ENCODE assay signal across 9 cellular contexts in genomic region chr7:100895701-100895955, GRCh38. TPM values are rescaled to one million over a fixed set of nuclear protein-coding genes. Genes with fewer than 3 reads are reported as not detected.
DNase-seq lines count a peak whose midpoint lies in the region; ATAC-seq and TF ChIP-seq lines count a peak whose summit lies in the region.
"Had no signal": no experiment of that assay in that cellular context is flagged by ENCODE, and none has a peak within 500 bp of the region (broad histone marks: within the 10 kb centered on the region; RNA-seq: fewer than 3 reads in every experiment).

Gene ACHE, minus strand, starts transcription at chr7:100895888. Its CDS starts 1,656 bp downstream, at chr7:100894232.

- H3K4me1 ChIP-seq in OCI-LY3 (ENCODE audit: low read length) = peaks cover 11% of the 10 kb centered on the region; the same call in 1 of the 2 replicates
- H3K4me1 ChIP-seq in endodermal cell (ENCODE audit: control insufficient read depth, insufficient read depth, low read length) = no peaks in the 10 kb centered on the region

- WGBS in endodermal cell (ENCODE audit: insufficient coverage in 1 of 2, insufficient read length in 1 of 2), 2 experiments = 0 to 1% methylated on average over 5 to 24 of the region's 32 CpGs

- intact Hi-C loops in natural killer cell (cut with micrococcal nuclease) = loop anchor here (5.0 kb wide), 1 partner anchor 182 kb away; no protein-coding TSS in a partner anchor

- H3K27me3 ChIP-seq in OCI-LY3 (ENCODE audit: low read depth, low read length) = peaks cover 2% of the 10 kb centered on the region; the same call in 1 of the 2 replicates
- H3K27me3 ChIP-seq in endodermal cell (ENCODE audit: control insufficient read depth, insufficient read depth, low read length, poor library complexity, severe bottlenecking) = peaks cover 9% of the 10 kb centered on the region

- peak within 1 kb of the TSS; percentile 68 for H3K4me2 ChIP-seq in OCI-LY3 (ENCODE audit: low read length)

- H2AFZ ChIP-seq in OCI-LY3 (ENCODE audit: low read depth, low read length) = peak within 1 kb of the TSS; percentile 29; the same call in 1 of the 2 replicates

- CTCF ChIA-PET in AG04449 (lab: Yijun Ruan, JAX) = interaction anchor here (0.9 to 3.7 kb wide), 11 partner anchors 8 to 387 kb away, joined by 3 to 45 read pairs (median 6); no protein-coding TSS in a partner anchor

- H3K36me3 Mint-ChIP-seq in endodermal cell (ENCODE audit: low read depth) (peaks cover 2% of the 10 kb centered on the region), natural killer cell (no peaks in the 10 kb centered on the region)

- H3K4me1 Mint-ChIP-seq in endodermal cell = peaks cover 10% of the 10 kb centered on the region
- H3K4me1 Mint-ChIP-seq in natural killer cell = peaks cover 13 to 18% of the 10 kb centered on the region in 2 donors

- H3K79me2 ChIP-seq in OCI-LY3 (ENCODE audit: low read length) = no peaks in the 10 kb centered on the region

- no peak for ATAC-seq in natural killer cell

- H3K27ac ChIP-seq in OCI-LY3 (ENCODE audit: low read length) = no peak within 1 kb of the TSS
- H3K27ac ChIP-seq in endodermal cell (ENCODE audit: low read depth, low read length) = no peak within 1 kb of the TSS

- H3K9me3 Mint-ChIP-seq in endodermal cell (no peaks in the 10 kb centered on the region), natural killer cell (no peaks in the 10 kb centered on the region)

- H3K27ac Mint-ChIP-seq in endodermal cell (peak within 1 kb of the TSS; percentile 54), natural killer cell (peak within 1 kb of the TSS; percentile 72 to 86)

- no peaks in the 10 kb centered on the region for H4K20me1 ChIP-seq in OCI-LY3 (ENCODE audit: insufficient read depth, low read length)

- POLR2A ChIA-PET in AG04449 (lab: Yijun Ruan, JAX) = no interaction called here

- no peak for TF ChIP-seq CTCF in AG04449 (IDR thresholded peaks at IDR 0.05; ENCODE audit: insufficient read depth, low read length, missing control alignments)
- TF ChIP-seq CTCF in OCI-LY3 (IDR thresholded peaks at IDR 0.05; ENCODE audit: low read depth, low read length) = no peak
- TF ChIP-seq CTCF in endodermal cell (conservative IDR thresholded peaks at IDR 0.05) = no peak
- TF ChIP-seq CTCF in natural killer cell (IDR thresholded peaks at IDR 0.05) = no peak

- H3K9me3 ChIP-seq in OCI-LY3 (ENCODE audit: insufficient read depth, low read length) (no peaks in the 10 kb centered on the region), endodermal cell (ENCODE audit: control insufficient read depth, low read length) (no peaks in the 10 kb centered on the region)
- H3K9me3 ChIP-seq: MG63 had no signal

- DNase-seq in AG04449 (ENCODE audit: low read depth, low spot score) = no peak
- no peak for DNase-seq in endodermal cell
- no peak for DNase-seq in natural killer cell
- no peak for DNase-seq in SIG-M5 (lab: John Stamatoyannopoulos, UW)
- DNase-seq in activated effector memory CD4-positive, alpha-beta T cell treated with anti-CD3 and anti-CD28 coated beads, Interleukin-2, amount 50 U/mL, for 16 hours = no peak
- no peak for DNase-seq in SHP77 (lab: John Stamatoyannopoulos, UW)
- DNase-seq in pons (ENCODE audit: low spot score) = no peak
- DNase-seq: MG63 had no signal

- H3K27me3 Mint-ChIP-seq in endodermal cell (ENCODE audit: insufficient read depth) = peaks cover 9% of the 10 kb centered on the region
- H3K27me3 Mint-ChIP-seq in natural killer cell (ENCODE audit: low read depth in 2 of 2) = peaks cover 39 to 54% of the 10 kb centered on the region in 2 donors

- H3K9ac ChIP-seq in OCI-LY3 (ENCODE audit: low read length) (peak within 1 kb of the TSS; percentile 24; the same call in 1 of the 2 replicates), endodermal cell (ENCODE audit: extremely low read depth, low read length, poor library complexity, severe bottlenecking) (no peak within 1 kb of the TSS)

- peak within 1 kb of the TSS; percentile 40 for H3K4me3 ChIP-seq in AG04449 (ENCODE audit: low read depth, low read length)
- peak within 1 kb of the TSS; percentile 68 for H3K4me3 ChIP-seq in OCI-LY3 (ENCODE audit: low read length)
- H3K4me3 ChIP-seq in endodermal cell (ENCODE audit: low read length) = peak within 1 kb of the TSS; percentile 73
- H3K4me3 ChIP-seq: MG63 had no signal

- no peaks in the 10 kb centered on the region for H3K36me3 ChIP-seq in OCI-LY3 (replicated peaks; ENCODE audit: low read depth, low read length)
- no peaks in the 10 kb centered on the region for H3K36me3 ChIP-seq in endodermal cell (ENCODE audit: control insufficient read depth, insufficient read depth, low read length)
- H3K36me3 ChIP-seq: MG63 had no signal

- H3K4me3 Mint-ChIP-seq in endodermal cell (peak within 1 kb of the TSS; percentile 56), natural killer cell (peak within 1 kb of the TSS; percentile 88)

RNA-seq across cellular contexts. Expression of gene ACHE, which starts in this region (rescaled TPM):
- total RNA-seq in endodermal cell (10 to 100 TPM in 1 of 2 donors, 1 to 10 TPM in 1; 2.6 to 13.7 TPM), natural killer cell (under 1 TPM; 0.18 to 0.84 (median 0.47) TPM)
- 6.1 TPM for polyA plus RNA-seq in endodermal cell (2013, experiment 1 of 2)
- polyA plus RNA-seq in endodermal cell (2013, experiment 2 of 2) = 6.1 TPM
